1 cellular context compared by ENCODE assay signal in the genomic region with DNA sequence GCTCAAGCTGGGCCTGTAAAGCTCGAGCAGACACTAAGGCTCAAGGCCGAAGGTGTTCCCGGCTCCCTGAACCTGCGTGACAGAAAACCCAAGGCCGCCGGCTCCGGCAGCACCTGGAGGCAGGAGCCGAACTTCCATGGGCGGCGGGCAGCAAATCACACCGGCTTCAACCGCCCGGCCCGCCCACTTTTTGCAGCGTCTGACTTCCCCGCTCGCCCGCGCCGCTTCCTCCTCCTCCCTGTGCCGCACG.
TF ChIP-seq lines count a peak whose summit lies in the region.

No MANE protein-coding gene starts in this region.

TF ChIP-seq in HepG2, 621 proteins besides CTCF, POLR2A, EP300 and RAD21 (continues in another document):
- TF ChIP-seq ZSCAN29 (CRISPR knock-in tag; conservative IDR thresholded peaks at IDR 0.05), result 0 out of 2 replicates have a peak, but pooled peaks have one; percentile 60
- TF ChIP-seq ZEB1 (IDR thresholded peaks at IDR 0.05; ENCODE audit: insufficient replicate concordance, low read depth), result peak; percentile 77
- TF ChIP-seq ZNF317 (CRISPR knock-in tag; IDR thresholded peaks at IDR 0.05), result no peak
- TF ChIP-seq SOX13 (IDR thresholded peaks at IDR 0.05), result no peak
- TF ChIP-seq SOX13 (CRISPR knock-in tag; conservative IDR thresholded peaks at IDR 0.05 in 1 of 2, IDR thresholded peaks at IDR 0.05 in 1 of 2), result peak in 1 of 2 experiments; percentile 49; a peak in 1 of 4 replicates
- peak; percentile 70; the same call in 1 of the 2 replicates for TF ChIP-seq SPEN (CRISPR knock-in tag; IDR thresholded peaks at IDR 0.05; ENCODE audit: low read depth)
- TF ChIP-seq AKAP8 (CRISPR knock-in tag; IDR thresholded peaks at IDR 0.05), result 0 out of 2 replicates have a peak, but pooled peaks have one; percentile 94
- 0 out of 2 replicates have a peak, but pooled peaks have one; percentile 12 for TF ChIP-seq ZBTB20 (CRISPR knock-in tag; IDR thresholded peaks at IDR 0.05; ENCODE audit: borderline replicate concordance, low read depth)
- no peak for TF ChIP-seq ZNF644 (CRISPR knock-in tag; IDR thresholded peaks at IDR 0.05; ENCODE audit: low read depth)
- 0 out of 2 replicates have a peak, but pooled peaks have one; percentile 52 for TF ChIP-seq MYNN (CRISPR knock-in tag; IDR thresholded peaks at IDR 0.05; ENCODE audit: low read depth)
- TF ChIP-seq PAXIP1 (CRISPR knock-in tag; conservative IDR thresholded peaks at IDR 0.05), result peak; percentile 21; the same call in 1 of the 2 replicates
- peak; percentile 73 for TF ChIP-seq HNRNPLL (IDR thresholded peaks at IDR 0.05; ENCODE audit: low read depth, low read length, poor library complexity, severe bottlenecking)
- TF ChIP-seq FIP1L1 (IDR thresholded peaks at IDR 0.05; ENCODE audit: borderline replicate concordance, insufficient read depth, low read depth, low read length), result no peak
- TF ChIP-seq ZNF672 (CRISPR knock-in tag; IDR thresholded peaks at IDR 0.05), result no peak
- no peak for TF ChIP-seq SOX6 (IDR thresholded peaks at IDR 0.05)
- TF ChIP-seq SOX6 (CRISPR knock-in tag; IDR thresholded peaks at IDR 0.05), result 0 out of 2 replicates have a peak, but pooled peaks have one; percentile 41
- TF ChIP-seq, protein P1, sequence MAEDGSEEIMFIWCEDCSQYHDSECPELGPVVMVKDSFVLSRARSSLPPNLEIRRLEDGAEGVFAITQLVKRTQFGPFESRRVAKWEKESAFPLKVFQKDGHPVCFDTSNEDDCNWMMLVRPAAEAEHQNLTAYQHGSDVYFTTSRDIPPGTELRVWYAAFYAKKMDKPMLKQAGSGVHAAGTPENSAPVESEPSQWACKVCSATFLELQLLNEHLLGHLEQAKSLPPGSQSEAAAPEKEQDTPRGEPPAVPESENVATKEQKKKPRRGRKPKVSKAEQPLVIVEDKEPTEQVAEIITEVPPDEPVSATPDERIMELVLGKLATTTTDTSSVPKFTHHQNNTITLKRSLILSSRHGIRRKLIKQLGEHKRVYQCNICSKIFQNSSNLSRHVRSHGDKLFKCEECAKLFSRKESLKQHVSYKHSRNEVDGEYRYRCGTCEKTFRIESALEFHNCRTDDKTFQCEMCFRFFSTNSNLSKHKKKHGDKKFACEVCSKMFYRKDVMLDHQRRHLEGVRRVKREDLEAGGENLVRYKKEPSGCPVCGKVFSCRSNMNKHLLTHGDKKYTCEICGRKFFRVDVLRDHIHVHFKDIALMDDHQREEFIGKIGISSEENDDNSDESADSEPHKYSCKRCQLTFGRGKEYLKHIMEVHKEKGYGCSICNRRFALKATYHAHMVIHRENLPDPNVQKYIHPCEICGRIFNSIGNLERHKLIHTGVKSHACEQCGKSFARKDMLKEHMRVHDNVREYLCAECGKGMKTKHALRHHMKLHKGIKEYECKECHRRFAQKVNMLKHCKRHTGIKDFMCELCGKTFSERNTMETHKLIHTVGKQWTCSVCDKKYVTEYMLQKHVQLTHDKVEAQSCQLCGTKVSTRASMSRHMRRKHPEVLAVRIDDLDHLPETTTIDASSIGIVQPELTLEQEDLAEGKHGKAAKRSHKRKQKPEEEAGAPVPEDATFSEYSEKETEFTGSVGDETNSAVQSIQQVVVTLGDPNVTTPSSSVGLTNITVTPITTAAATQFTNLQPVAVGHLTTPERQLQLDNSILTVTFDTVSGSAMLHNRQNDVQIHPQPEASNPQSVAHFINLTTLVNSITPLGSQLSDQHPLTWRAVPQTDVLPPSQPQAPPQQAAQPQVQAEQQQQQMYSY (CRISPR knock-in tag; IDR thresholded peaks at IDR 0.05), result no peak
- 0 out of 2 replicates have a peak, but pooled peaks have one; percentile 36 for TF ChIP-seq KAT7 (CRISPR knock-in tag; IDR thresholded peaks at IDR 0.05; ENCODE audit: borderline replicate concordance)
- 0 out of 2 replicates have a peak, but pooled peaks have one; percentile 24 for TF ChIP-seq ELF1 (CRISPR knock-in tag; IDR thresholded peaks at IDR 0.05)
- TF ChIP-seq KLF11 (CRISPR knock-in tag; IDR thresholded peaks at IDR 0.05), result no peak
- TF ChIP-seq CCDC6 (CRISPR knock-in tag; IDR thresholded peaks at IDR 0.05), result peak; percentile 59; the same call in 1 of the 2 replicates
- TF ChIP-seq TOE1 (CRISPR knock-in tag; IDR thresholded peaks at IDR 0.05), result 0 out of 2 replicates have a peak, but pooled peaks have one; percentile 61
- no peak for TF ChIP-seq SP1 (IDR thresholded peaks at IDR 0.05)
- 0 out of 2 replicates have a peak, but pooled peaks have one; percentile 68 for TF ChIP-seq SP1 (CRISPR knock-in tag; IDR thresholded peaks at IDR 0.05)
- TF ChIP-seq ZNF550 (CRISPR knock-in tag; IDR thresholded peaks at IDR 0.05; ENCODE audit: borderline replicate concordance), result no peak
- peak; percentile 70; the same call in 1 of the 2 replicates for TF ChIP-seq PHF21A (CRISPR knock-in tag; IDR thresholded peaks at IDR 0.05)
- no peak; the same call in 1 of the 2 replicates for TF ChIP-seq SIN3A (IDR thresholded peaks at IDR 0.05; ENCODE audit: borderline replicate concordance, low read depth, low read length)
- no peak for TF ChIP-seq ZNF883 (CRISPR knock-in tag; IDR thresholded peaks at IDR 0.05; ENCODE audit: not compliant biosample characterization)
- peak; percentile 61; the same call in 1 of the 2 replicates for TF ChIP-seq HNF1B (CRISPR knock-in tag; IDR thresholded peaks at IDR 0.05)
- TF ChIP-seq, protein P2, sequence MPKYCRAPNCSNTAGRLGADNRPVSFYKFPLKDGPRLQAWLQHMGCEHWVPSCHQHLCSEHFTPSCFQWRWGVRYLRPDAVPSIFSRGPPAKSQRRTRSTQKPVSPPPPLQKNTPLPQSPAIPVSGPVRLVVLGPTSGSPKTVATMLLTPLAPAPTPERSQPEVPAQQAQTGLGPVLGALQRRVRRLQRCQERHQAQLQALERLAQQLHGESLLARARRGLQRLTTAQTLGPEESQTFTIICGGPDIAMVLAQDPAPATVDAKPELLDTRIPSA (CRISPR knock-in tag; IDR thresholded peaks at IDR 0.05; ENCODE audit: borderline replicate concordance), result no peak
- TF ChIP-seq, protein P3, sequence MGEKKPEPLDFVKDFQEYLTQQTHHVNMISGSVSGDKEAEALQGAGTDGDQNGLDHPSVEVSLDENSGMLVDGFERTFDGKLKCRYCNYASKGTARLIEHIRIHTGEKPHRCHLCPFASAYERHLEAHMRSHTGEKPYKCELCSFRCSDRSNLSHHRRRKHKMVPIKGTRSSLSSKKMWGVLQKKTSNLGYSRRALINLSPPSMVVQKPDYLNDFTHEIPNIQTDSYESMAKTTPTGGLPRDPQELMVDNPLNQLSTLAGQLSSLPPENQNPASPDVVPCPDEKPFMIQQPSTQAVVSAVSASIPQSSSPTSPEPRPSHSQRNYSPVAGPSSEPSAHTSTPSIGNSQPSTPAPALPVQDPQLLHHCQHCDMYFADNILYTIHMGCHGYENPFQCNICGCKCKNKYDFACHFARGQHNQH (CRISPR knock-in tag; IDR thresholded peaks at IDR 0.05), result no peak; the same call in 1 of the 2 replicates
- TF ChIP-seq, protein P4, sequence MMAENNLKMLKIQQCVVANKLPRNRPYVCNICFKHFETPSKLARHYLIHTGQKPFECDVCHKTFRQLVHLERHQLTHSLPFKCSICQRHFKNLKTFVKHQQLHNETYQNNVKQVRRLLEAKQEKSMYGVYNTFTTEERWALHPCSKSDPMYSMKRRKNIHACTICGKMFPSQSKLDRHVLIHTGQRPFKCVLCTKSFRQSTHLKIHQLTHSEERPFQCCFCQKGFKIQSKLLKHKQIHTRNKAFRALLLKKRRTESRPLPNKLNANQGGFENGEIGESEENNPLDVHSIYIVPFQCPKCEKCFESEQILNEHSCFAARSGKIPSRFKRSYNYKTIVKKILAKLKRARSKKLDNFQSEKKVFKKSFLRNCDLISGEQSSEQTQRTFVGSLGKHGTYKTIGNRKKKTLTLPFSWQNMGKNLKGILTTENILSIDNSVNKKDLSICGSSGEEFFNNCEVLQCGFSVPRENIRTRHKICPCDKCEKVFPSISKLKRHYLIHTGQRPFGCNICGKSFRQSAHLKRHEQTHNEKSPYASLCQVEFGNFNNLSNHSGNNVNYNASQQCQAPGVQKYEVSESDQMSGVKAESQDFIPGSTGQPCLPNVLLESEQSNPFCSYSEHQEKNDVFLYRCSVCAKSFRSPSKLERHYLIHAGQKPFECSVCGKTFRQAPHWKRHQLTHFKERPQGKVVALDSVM (CRISPR knock-in tag; IDR thresholded peaks at IDR 0.05), result peak; percentile 64; the same call in 1 of the 2 replicates
- 0 out of 2 replicates have a peak, but pooled peaks have one; percentile 57 for TF ChIP-seq ZNF333 (CRISPR knock-in tag; IDR thresholded peaks at IDR 0.05; ENCODE audit: borderline replicate concordance)
- TF ChIP-seq ZNF567 (CRISPR knock-in tag; IDR thresholded peaks at IDR 0.05; ENCODE audit: borderline replicate concordance), result peak; percentile 81; the same call in 1 of the 2 replicates
- peak; percentile 59; the same call in 1 of the 2 replicates for TF ChIP-seq HNRNPL (IDR thresholded peaks at IDR 0.05; ENCODE audit: low read depth, low read length)
- no peak for TF ChIP-seq HINFP (CRISPR knock-in tag; IDR thresholded peaks at IDR 0.05; ENCODE audit: low read depth)
- no peak for TF ChIP-seq LCORL (IDR thresholded peaks at IDR 0.05)
- TF ChIP-seq LCORL (CRISPR knock-in tag; IDR thresholded peaks at IDR 0.05), result 0 out of 2 replicates have a peak, but pooled peaks have one; percentile 52
- TF ChIP-seq SP5 (CRISPR knock-in tag; IDR thresholded peaks at IDR 0.05; ENCODE audit: borderline replicate concordance, low read depth), result peak; percentile 78
- TF ChIP-seq SAP130 (CRISPR knock-in tag; IDR thresholded peaks at IDR 0.05; ENCODE audit: low read depth), result peak; percentile 91
- peak; percentile 10; the same call in 1 of the 2 replicates for TF ChIP-seq TGIF2 (CRISPR knock-in tag; IDR thresholded peaks at IDR 0.05)
- no peak for TF ChIP-seq KMT2B (CRISPR knock-in tag; IDR thresholded peaks at IDR 0.05)
- TF ChIP-seq HNRNPH1 (optimal IDR thresholded peaks at IDR 0.05; ENCODE audit: low read depth, low read length), result no peak
- peak; percentile 49; the same call in 1 of the 2 replicates for TF ChIP-seq THAP11 (CRISPR knock-in tag; IDR thresholded peaks at IDR 0.05)
- no peak for TF ChIP-seq ZNF652 (CRISPR knock-in tag; IDR thresholded peaks at IDR 0.05; ENCODE audit: borderline replicate concordance, low read depth)
- TF ChIP-seq DPF2 (CRISPR knock-in tag; IDR thresholded peaks at IDR 0.05; ENCODE audit: borderline replicate concordance, low read depth), result no peak
- TF ChIP-seq NFKBIZ (CRISPR knock-in tag; IDR thresholded peaks at IDR 0.05), result no peak
- no peak for TF ChIP-seq CREBL2 (CRISPR knock-in tag; IDR thresholded peaks at IDR 0.05; ENCODE audit: borderline replicate concordance)
- 0 out of 2 replicates have a peak, but pooled peaks have one; percentile 65 for TF ChIP-seq ZNF34 (CRISPR knock-in tag; IDR thresholded peaks at IDR 0.05; ENCODE audit: borderline replicate concordance)
- TF ChIP-seq STAT5B (CRISPR knock-in tag; IDR thresholded peaks at IDR 0.05), result no peak
- TF ChIP-seq YY1 (IDR thresholded peaks at IDR 0.05; ENCODE audit: insufficient read depth, insufficient replicate concordance, low read depth, low read length), result peak; percentile 60
- TF ChIP-seq, protein P5, sequence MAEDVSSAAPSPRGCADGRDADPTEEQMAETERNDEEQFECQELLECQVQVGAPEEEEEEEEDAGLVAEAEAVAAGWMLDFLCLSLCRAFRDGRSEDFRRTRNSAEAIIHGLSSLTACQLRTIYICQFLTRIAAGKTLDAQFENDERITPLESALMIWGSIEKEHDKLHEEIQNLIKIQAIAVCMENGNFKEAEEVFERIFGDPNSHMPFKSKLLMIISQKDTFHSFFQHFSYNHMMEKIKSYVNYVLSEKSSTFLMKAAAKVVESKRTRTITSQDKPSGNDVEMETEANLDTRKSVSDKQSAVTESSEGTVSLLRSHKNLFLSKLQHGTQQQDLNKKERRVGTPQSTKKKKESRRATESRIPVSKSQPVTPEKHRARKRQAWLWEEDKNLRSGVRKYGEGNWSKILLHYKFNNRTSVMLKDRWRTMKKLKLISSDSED (CRISPR knock-in tag; IDR thresholded peaks at IDR 0.05), result no peak
